ENCODE assay signal across 18 cellular contexts in genomic region chr7:151376218-151376902, GRCh38. TPM values are rescaled to one million over a fixed set of nuclear protein-coding genes. Genes with fewer than 3 reads are reported as not detected.
"Had no signal": no experiment of that assay in that cellular context is flagged by ENCODE, and none has a peak within 500 bp of the region (broad histone marks: within the 10 kb centered on the region; RNA-seq: fewer than 3 reads in every experiment).

No MANE protein-coding gene starts in this region.

- H3K9me3 ChIP-seq: heart right ventricle had no signal

- H3K4me3 ChIP-seq: heart right ventricle had no signal

- ATAC-seq: activated CD8-positive, alpha-beta T cell treated with anti-CD3 and anti-CD28 coated beads for 36 hours; activated T-helper 17 cell treated with anti-CD3 and anti-CD28 coated beads, Interleukin-2, amount 50 U/mL, for 72 hours; heart right ventricle; left cardiac atrium had no signal

- DNase-seq: activated CD4-positive, alpha-beta T cell treated with anti-CD3 and anti-CD28 coated beads, Interleukin-2, amount 10 ng/mL, durations not matched to agents 7 days and 5 days; activated CD4-positive, CD25-positive, alpha-beta regulatory T cell treated with anti-CD3 and anti-CD28 coated beads, Interleukin-2, amount 50 U/mL, for 72 hours; activated CD8-positive, alpha-beta T cell treated with anti-CD3 and anti-CD28 coated beads for 36 hours; activated naive CD4-positive, alpha-beta T cell treated with Interleukin-2 at 50 U/mL for 16 hours; activated naive CD8-positive, alpha-beta T cell treated with anti-CD3 and anti-CD28 coated beads for 36 hours; erythroblast; foreskin fibroblast; heart right ventricle; islet precursor cell; left cardiac atrium; occipital lobe; stimulated activated CD4-positive, alpha-beta T cell treated with anti-CD3 and anti-CD28 coated beads, Interleukin-4, amount 100 ng/mL, for 1 hour; stimulated activated naive CD4-positive, alpha-beta T cell treated with Interleukin-2 at 50 U/mL for 16 hours; WERI-Rb-1 had no signal

- H3K9me3 Mint-ChIP-seq: activated CD4-positive, alpha-beta T cell treated with anti-CD3 and anti-CD28 coated beads, Interleukin-2, amount 10 ng/mL, durations not matched to agents 7 days and 5 days; activated CD8-positive, alpha-beta T cell treated with anti-CD3 and anti-CD28 coated beads for 36 hours; activated naive CD8-positive, alpha-beta T cell treated with anti-CD3 and anti-CD28 coated beads for 36 hours; activated T-helper 17 cell treated with anti-CD3 and anti-CD28 coated beads, Interleukin-2, amount 50 U/mL, for 72 hours; memory B cell; T-helper 1 cell treated with Interleukin-12 subunit alpha and Interleukin-12 subunit beta and Interleukin-4 antibody, amounts not matched to agents 30 μg/mL and 1 μg/mL, for 36 hours had no signal

- H3K36me3 Mint-ChIP-seq: activated naive CD8-positive, alpha-beta T cell treated with anti-CD3 and anti-CD28 coated beads for 36 hours had no signal

- H3K4me3 Mint-ChIP-seq: activated CD4-positive, alpha-beta T cell treated with anti-CD3 and anti-CD28 coated beads, Interleukin-2, amount 10 ng/mL, durations not matched to agents 7 days and 5 days; activated CD8-positive, alpha-beta T cell treated with anti-CD3 and anti-CD28 coated beads for 36 hours; activated naive CD8-positive, alpha-beta T cell treated with anti-CD3 and anti-CD28 coated beads for 36 hours; activated T-helper 17 cell treated with anti-CD3 and anti-CD28 coated beads, Interleukin-2, amount 50 U/mL, for 72 hours; memory B cell; T-helper 1 cell treated with Interleukin-12 subunit alpha and Interleukin-12 subunit beta and Interleukin-4 antibody, amounts not matched to agents 30 μg/mL and 1 μg/mL, for 36 hours had no signal

- H3K27ac Mint-ChIP-seq: activated CD4-positive, alpha-beta T cell treated with anti-CD3 and anti-CD28 coated beads, Interleukin-2, amount 10 ng/mL, durations not matched to agents 7 days and 5 days; activated CD8-positive, alpha-beta T cell treated with anti-CD3 and anti-CD28 coated beads for 36 hours; memory B cell had no signal

- H3K36me3 ChIP-seq: WERI-Rb-1 had no signal

- H3K27ac ChIP-seq: heart right ventricle, WERI-Rb-1 had no signal

- H3K27me3 Mint-ChIP-seq: activated CD8-positive, alpha-beta T cell treated with anti-CD3 and anti-CD28 coated beads for 36 hours; activated naive CD8-positive, alpha-beta T cell treated with anti-CD3 and anti-CD28 coated beads for 36 hours; activated T-helper 17 cell treated with anti-CD3 and anti-CD28 coated beads, Interleukin-2, amount 50 U/mL, for 72 hours; memory B cell had no signal

RNA-seq across cellular contexts. Expression of gene WDR86, which starts 33.5 kb away (rescaled TPM):
- total RNA-seq: activated naive CD8-positive, alpha-beta T cell treated with anti-CD3 and anti-CD28 coated beads for 36 hours; myocyte had no signal
